In the genomic region with DNA sequence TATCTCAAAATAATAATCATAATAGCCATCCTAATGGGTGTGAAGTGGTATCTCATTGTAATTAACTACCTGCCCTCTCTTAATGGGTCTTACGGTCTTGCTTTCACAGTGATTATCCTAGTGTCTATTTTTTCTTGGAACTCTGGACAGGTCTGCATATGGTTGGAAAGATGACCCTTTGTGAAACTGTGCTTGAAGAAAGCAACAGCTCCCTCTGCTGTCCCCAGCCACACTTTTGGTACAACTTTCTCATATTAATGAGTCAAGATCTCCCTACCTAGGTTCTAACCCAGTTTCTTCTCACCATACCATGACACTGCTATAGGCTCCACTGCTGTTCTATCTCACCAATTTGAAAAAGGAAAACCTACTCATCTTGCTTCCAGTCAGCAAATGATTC, we compare ENCODE assay signal across 9 cellular contexts. TPM values are rescaled to one million over a fixed set of nuclear protein-coding genes. Genes with fewer than 3 reads are reported as not detected.
A peak's percentile ranks its signal among the peaks of the same experiment; 100 is the strongest.
DNase-seq lines count a peak whose midpoint lies in the region; ATAC-seq and TF ChIP-seq lines count a peak whose summit lies in the region.
"Had no signal": no experiment of that assay in that cellular context is flagged by ENCODE, and none has a peak within 500 bp of the region (broad histone marks: within the 10 kb centered on the region; RNA-seq: fewer than 3 reads in every experiment).

No MANE protein-coding gene starts in this region.

- H3K36me3 Mint-ChIP-seq in activated CD8-positive, alpha-beta T cell treated with anti-CD3 and anti-CD28 coated beads for 36 hours (ENCODE audit: low read depth), result no peaks in the 10 kb centered on the region
- no peaks in the 10 kb centered on the region for H3K36me3 Mint-ChIP-seq in activated CD8-positive, alpha-beta T cell treated with anti-CD3 and anti-CD28 coated beads, Interleukin-2, amount 10 ng/mL, durations not matched to agents 7 days and 5 days (ENCODE audit: low read depth)
- H3K36me3 Mint-ChIP-seq in endothelial cell (ENCODE audit: low read depth, unreplicated experiment), result no peaks in the 10 kb centered on the region
- no peaks in the 10 kb centered on the region for H3K36me3 Mint-ChIP-seq in CD8-positive, alpha-beta memory T cell
- H3K36me3 Mint-ChIP-seq in activated T-cell treated with anti-CD3 and anti-CD28 coated beads, Interleukin-2, amount 50 U/mL, for 72 hours (ENCODE audit: insufficient read depth in 2 of 2), result no peaks in the 10 kb centered on the region

- DNase-seq in activated CD8-positive, alpha-beta T cell treated with anti-CD3 and anti-CD28 coated beads for 36 hours, result peak; percentile 4
- no peak for DNase-seq in activated CD8-positive, alpha-beta T cell treated with anti-CD3 and anti-CD28 coated beads, Interleukin-2, amount 10 ng/mL, durations not matched to agents 7 days and 5 days
- DNase-seq in NCI-H460 (ENCODE audit: extremely low read depth, low read depth) (peak; percentile 9), endothelial cell (ENCODE audit: low spot score) (peak; percentile 12), smooth muscle cell (lab: John Stamatoyannopoulos, UW; ENCODE audit: unreplicated experiment) (no peak)
- no peak for DNase-seq in CD8-positive, alpha-beta memory T cell
- DNase-seq in activated T-cell treated with anti-CD3 and anti-CD28 coated beads, Interleukin-2, amount 50 U/mL, for 72 hours, result no peak
- DNase-seq: GF-D8 had no signal

- TF ChIP-seq CTCF in activated CD8-positive, alpha-beta T cell treated with anti-CD3 and anti-CD28 coated beads for 36 hours (IDR thresholded peaks at IDR 0.05), result no peak
- TF ChIP-seq CTCF in endothelial cell (IDR thresholded peaks at IDR 0.05; ENCODE audit: unreplicated experiment) (no peak), smooth muscle cell (IDR thresholded peaks at IDR 0.05; ENCODE audit: borderline replicate concordance, insufficient read depth, poor library complexity, severe bottlenecking) (peak; percentile 46)

- H3K79me2 ChIP-seq in smooth muscle cell (ENCODE audit: low read depth), result no peaks in the 10 kb centered on the region

- H3K4me2 ChIP-seq in smooth muscle cell, result no peak overlapping the region

- H3K4me1 ChIP-seq in smooth muscle cell (ENCODE audit: low read depth), result no peaks in the 10 kb centered on the region
- H3K4me1 ChIP-seq in CD8-positive, alpha-beta memory T cell (ENCODE audit: insufficient read depth, low read length), result no peaks in the 10 kb centered on the region

- H3K36me3 ChIP-seq in smooth muscle cell (ENCODE audit: low read depth), result no peaks in the 10 kb centered on the region
- no peaks in the 10 kb centered on the region for H3K36me3 ChIP-seq in CD8-positive, alpha-beta memory T cell (ENCODE audit: insufficient read depth, low read length)

- no peak for ATAC-seq in activated CD8-positive, alpha-beta T cell treated with anti-CD3 and anti-CD28 coated beads for 36 hours
- ATAC-seq in activated CD8-positive, alpha-beta T cell treated with anti-CD3 and anti-CD28 coated beads, Interleukin-2, amount 10 ng/mL, durations not matched to agents 7 days and 5 days, result no peak
- ATAC-seq in GM21381 (IDR thresholded peaks at IDR 0.05; ENCODE audit: unreplicated experiment), result no peak
- no peak for ATAC-seq in activated T-cell treated with anti-CD3 and anti-CD28 coated beads, Interleukin-2, amount 50 U/mL, for 72 hours (replicated peaks in 1 of 2)

- no peak overlapping the region for H3K27ac ChIP-seq in smooth muscle cell (ENCODE audit: low read depth)
- no peak overlapping the region for H3K27ac ChIP-seq in CD8-positive, alpha-beta memory T cell (ENCODE audit: low read depth, low read length)

- no peak overlapping the region for H3K9ac ChIP-seq in smooth muscle cell (ENCODE audit: low read depth)

- H3F3A ChIP-seq in smooth muscle cell (ENCODE audit: low read depth), result no peaks in the 10 kb centered on the region

- H2AFZ ChIP-seq in smooth muscle cell (ENCODE audit: low read depth), result no peak overlapping the region

- POLR2A ChIA-PET in activated CD8-positive, alpha-beta T cell treated with anti-CD3 and anti-CD28 coated beads for 36 hours (lab: Charles Lee), result no interaction called here
- POLR2A ChIA-PET in activated CD8-positive, alpha-beta T cell treated with anti-CD3 and anti-CD28 coated beads, Interleukin-2, amount 10 ng/mL, durations not matched to agents 7 days and 5 days (lab: Charles Lee), result no interaction called here
- POLR2A ChIA-PET in CD8-positive, alpha-beta memory T cell (lab: Charles Lee), result no interaction called here

- H3K27me3 ChIP-seq in smooth muscle cell (ENCODE audit: low read depth), result no peaks in the 10 kb centered on the region
- H3K27me3 ChIP-seq in CD8-positive, alpha-beta memory T cell (ENCODE audit: insufficient read depth, low read length, poor library complexity, severe bottlenecking), result no peaks in the 10 kb centered on the region

- no peaks in the 10 kb centered on the region for H4K20me1 ChIP-seq in smooth muscle cell (ENCODE audit: low read depth)

- H3K4me1 Mint-ChIP-seq in activated CD8-positive, alpha-beta T cell treated with anti-CD3 and anti-CD28 coated beads for 36 hours (ENCODE audit: low read depth), result no peaks in the 10 kb centered on the region
- H3K4me1 Mint-ChIP-seq in activated CD8-positive, alpha-beta T cell treated with anti-CD3 and anti-CD28 coated beads, Interleukin-2, amount 10 ng/mL, durations not matched to agents 7 days and 5 days (ENCODE audit: low read depth), result no peaks in the 10 kb centered on the region
- H3K4me1 Mint-ChIP-seq in endothelial cell (ENCODE audit: unreplicated experiment), result peaks cover 9% of the 10 kb centered on the region
- no peaks in the 10 kb centered on the region for H3K4me1 Mint-ChIP-seq in CD8-positive, alpha-beta memory T cell
- no peaks in the 10 kb centered on the region for H3K4me1 Mint-ChIP-seq in activated T-cell treated with anti-CD3 and anti-CD28 coated beads, Interleukin-2, amount 50 U/mL, for 72 hours (ENCODE audit: low read depth)

- H3K4me3 ChIP-seq in smooth muscle cell, result no peak overlapping the region
- no peak overlapping the region for H3K4me3 ChIP-seq in CD8-positive, alpha-beta memory T cell (ENCODE audit: low read length)

- no peaks in the 10 kb centered on the region for H3K9me3 Mint-ChIP-seq in activated CD8-positive, alpha-beta T cell treated with anti-CD3 and anti-CD28 coated beads for 36 hours
- H3K9me3 Mint-ChIP-seq in activated CD8-positive, alpha-beta T cell treated with anti-CD3 and anti-CD28 coated beads, Interleukin-2, amount 10 ng/mL, durations not matched to agents 7 days and 5 days (ENCODE audit: insufficient read depth), result no peaks in the 10 kb centered on the region
- H3K9me3 Mint-ChIP-seq in endothelial cell (ENCODE audit: unreplicated experiment), result no peaks in the 10 kb centered on the region
- no peaks in the 10 kb centered on the region for H3K9me3 Mint-ChIP-seq in CD8-positive, alpha-beta memory T cell
- H3K9me3 Mint-ChIP-seq in activated T-cell treated with anti-CD3 and anti-CD28 coated beads, Interleukin-2, amount 50 U/mL, for 72 hours, result no peaks in the 10 kb centered on the region

- CTCF ChIA-PET in activated CD8-positive, alpha-beta T cell treated with anti-CD3 and anti-CD28 coated beads for 36 hours (lab: Charles Lee), result no interaction called here
- CTCF ChIA-PET in activated CD8-positive, alpha-beta T cell treated with anti-CD3 and anti-CD28 coated beads, Interleukin-2, amount 10 ng/mL, durations not matched to agents 7 days and 5 days (lab: Charles Lee), result no interaction called here
- CTCF ChIA-PET in CD8-positive, alpha-beta memory T cell (lab: Charles Lee), result no interaction called here

- WGBS in smooth muscle cell (ENCODE audit: low lambda C conversion rate), result 80% methylated on average over 1 of the region's 1 CpG

- peaks cover 1% of the 10 kb centered on the region for H3K27me3 Mint-ChIP-seq in activated CD8-positive, alpha-beta T cell treated with anti-CD3 and anti-CD28 coated beads for 36 hours
- H3K27me3 Mint-ChIP-seq in activated CD8-positive, alpha-beta T cell treated with anti-CD3 and anti-CD28 coated beads, Interleukin-2, amount 10 ng/mL, durations not matched to agents 7 days and 5 days (ENCODE audit: low read depth), result no peaks in the 10 kb centered on the region
- peaks cover 2% of the 10 kb centered on the region for H3K27me3 Mint-ChIP-seq in endothelial cell (ENCODE audit: unreplicated experiment)
- H3K27me3 Mint-ChIP-seq in CD8-positive, alpha-beta memory T cell, result peaks cover 0 to 4% of the 10 kb centered on the region in 2 donors
- H3K27me3 Mint-ChIP-seq in activated T-cell treated with anti-CD3 and anti-CD28 coated beads, Interleukin-2, amount 50 U/mL, for 72 hours (ENCODE audit: low read depth), result peaks cover 21% of the 10 kb centered on the region

- H3K9me3 ChIP-seq in smooth muscle cell (replicated peaks; ENCODE audit: low read depth), result no peaks in the 10 kb centered on the region
- no peaks in the 10 kb centered on the region for H3K9me3 ChIP-seq in CD8-positive, alpha-beta memory T cell (ENCODE audit: low read length)

- H3K27ac Mint-ChIP-seq in activated CD8-positive, alpha-beta T cell treated with anti-CD3 and anti-CD28 coated beads for 36 hours, result no peak overlapping the region
- H3K27ac Mint-ChIP-seq in activated CD8-positive, alpha-beta T cell treated with anti-CD3 and anti-CD28 coated beads, Interleukin-2, amount 10 ng/mL, durations not matched to agents 7 days and 5 days, result no peak overlapping the region
- no peak overlapping the region for H3K27ac Mint-ChIP-seq in endothelial cell (ENCODE audit: unreplicated experiment)
- no peak overlapping the region for H3K27ac Mint-ChIP-seq in CD8-positive, alpha-beta memory T cell
- no peak overlapping the region for H3K27ac Mint-ChIP-seq in activated T-cell treated with anti-CD3 and anti-CD28 coated beads, Interleukin-2, amount 50 U/mL, for 72 hours

- intact Hi-C loops in activated CD8-positive, alpha-beta T cell treated with anti-CD3 and anti-CD28 coated beads for 36 hours (cut with micrococcal nuclease), result no loop called here

- no peak overlapping the region for H3K4me3 Mint-ChIP-seq in activated CD8-positive, alpha-beta T cell treated with anti-CD3 and anti-CD28 coated beads for 36 hours
- H3K4me3 Mint-ChIP-seq in activated CD8-positive, alpha-beta T cell treated with anti-CD3 and anti-CD28 coated beads, Interleukin-2, amount 10 ng/mL, durations not matched to agents 7 days and 5 days, result no peak overlapping the region
- no peak overlapping the region for H3K4me3 Mint-ChIP-seq in endothelial cell (ENCODE audit: unreplicated experiment)
- H3K4me3 Mint-ChIP-seq in CD8-positive, alpha-beta memory T cell, result no peak overlapping the region
- H3K4me3 Mint-ChIP-seq in activated T-cell treated with anti-CD3 and anti-CD28 coated beads, Interleukin-2, amount 50 U/mL, for 72 hours, result no peak overlapping the region

RNA-seq across cellular contexts. Expression of a gene that starts 2.4 kb away (rescaled TPM):
- total RNA-seq in activated CD8-positive, alpha-beta T cell treated with anti-CD3 and anti-CD28 coated beads for 36 hours, result not detected
- total RNA-seq in activated CD8-positive, alpha-beta T cell treated with anti-CD3 and anti-CD28 coated beads, Interleukin-2, amount 10 ng/mL, durations not matched to agents 7 days and 5 days, result not detected
- not detected in 2 replicates for total RNA-seq in NCI-H460 (2014; rRNA removed; shearing (Covaris generic))
- polyA plus RNA-seq in NCI-H460 (2014; cell fraction: nucleus; rRNA removed), result not detected in 2 replicates
- 0.15 TPM for total RNA-seq in endothelial cell (ENCODE audit: unreplicated experiment)
- total RNA-seq in smooth muscle cell, result not detected in 2 replicates
- polyA plus RNA-seq in smooth muscle cell, result not detected in 2 replicates
- not detected for total RNA-seq in CD8-positive, alpha-beta memory T cell
- not detected for polyA plus RNA-seq in CD8-positive, alpha-beta memory T cell
- not detected for total RNA-seq in activated T-cell treated with anti-CD3 and anti-CD28 coated beads, Interleukin-2, amount 50 U/mL, for 72 hours

Comparison
In these comparisons a context has a peak if more than half of its experiments do, and no peak if none do; other contexts are left out.
1. DNase-seq: peak in activated CD8-positive, alpha-beta T cell treated with anti-CD3 and anti-CD28 coated beads for 36 hours (single experiment), NCI-H460 (single experiment) and endothelial cell (single experiment); none in activated CD8-positive, alpha-beta T cell treated with anti-CD3 and anti-CD28 coated beads, Interleukin-2, amount 10 ng/mL, durations not matched to agents 7 days and 5 days (single experiment), smooth muscle cell (single experiment), CD8-positive, alpha-beta memory T cell (0 of 5) and activated T-cell treated with anti-CD3 and anti-CD28 coated beads, Interleukin-2, amount 50 U/mL, for 72 hours (0 of 2).